In the genomic region with DNA sequence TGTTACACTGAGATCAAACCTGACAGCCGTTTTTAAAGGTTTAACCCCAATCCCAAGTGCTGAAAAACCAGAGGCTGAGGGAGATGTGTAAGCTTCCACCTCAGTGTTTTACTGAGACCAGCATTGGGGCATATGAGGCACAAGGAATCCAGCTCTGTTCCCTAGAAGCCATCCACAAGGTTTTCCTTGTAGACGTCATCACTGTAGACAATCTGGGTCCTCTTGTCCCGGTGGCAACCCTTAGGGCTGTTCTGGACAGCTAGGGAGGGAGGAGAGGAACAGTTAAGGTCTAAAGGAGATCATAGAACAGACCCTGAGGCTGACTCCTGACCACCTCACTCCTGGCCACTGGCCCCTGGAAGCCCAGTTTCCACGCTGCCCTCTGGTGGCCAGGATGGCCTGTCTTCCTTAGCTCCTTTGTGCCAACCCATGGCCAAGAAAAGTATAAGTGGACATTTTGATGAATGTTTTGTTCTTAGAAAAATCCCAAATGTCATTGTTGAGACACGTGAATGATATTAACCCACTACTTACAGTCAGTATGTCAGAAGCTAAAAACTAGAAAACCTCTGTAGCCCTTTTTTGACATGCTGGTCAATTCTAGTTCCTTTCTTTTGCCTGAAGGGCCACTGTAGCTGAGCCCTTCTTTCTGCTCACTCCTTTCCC, we compare ENCODE assay signal across 8 cellular contexts. TPM values are rescaled to one million over a fixed set of nuclear protein-coding genes. Genes with fewer than 3 reads are reported as not detected.
DNase-seq lines count a peak whose midpoint lies in the region; ATAC-seq and TF ChIP-seq lines count a peak whose summit lies in the region.

No MANE protein-coding gene starts in this region.

- H3K4me1 ChIP-seq in HEK293 (ENCODE audit: control insufficient read depth, insufficient read depth, low read length): no peaks in the 10 kb centered on the region
- H3K4me1 ChIP-seq in right lobe of liver: peaks cover 0 to 16% (median 0%) of the 10 kb centered on the region in 4 donors
- H3K4me1 ChIP-seq in testis: no peaks in the 10 kb centered on the region

- peak; percentile 45 for TF ChIP-seq POLR2A in right lobe of liver (IDR thresholded peaks at IDR 0.05)
- TF ChIP-seq POLR2A in testis (IDR thresholded peaks at IDR 0.05): no peak

- H3K27ac ChIP-seq in CD4-positive, alpha-beta T cell (ENCODE audit: low read depth, low read length): no peak overlapping the region
- H3K27ac ChIP-seq in HEK293 (ENCODE audit: extremely low read depth, low read depth, low read length) (no peak overlapping the region), right lobe of liver (peak overlapping the region in 1 of 3 donors; percentile 4), testis (peak overlapping the region in 1 of 2 donors; percentile 8)

- H3K9me3 Mint-ChIP-seq in CD4-positive, alpha-beta T cell: no peaks in the 10 kb centered on the region

- no peak for ATAC-seq in CD4-positive, alpha-beta T cell (ENCODE audit: poor library complexity)
- ATAC-seq in SK-N-SH treated with all-trans-retinoic acid at 6 μM for 48 hours (peak; percentile 89), right lobe of liver (peak; percentile 40 to 73 (median 66)), GM19351 (IDR thresholded peaks at IDR 0.05; ENCODE audit: unreplicated experiment) (no peak)

- peak in 3 of 10 experiments; percentile 24 to 44 (median 31) for DNase-seq in CD4-positive, alpha-beta T cell
- DNase-seq in dedifferentiated amniotic fluid mesenchymal stem cell (ENCODE audit: extremely low spot score) (peak; percentile 56), right lobe of liver (peak in 2 of 3 donors; percentile 67 to 69), testis (peak; percentile 80), posterior vena cava (ENCODE audit: low spot score) (no peak)

- no peak overlapping the region for H3K4me3 ChIP-seq in HEK293 (ENCODE audit: low read depth, low read length)
- no peak overlapping the region for H3K4me3 ChIP-seq in right lobe of liver
- H3K4me3 ChIP-seq in testis: no peak overlapping the region

- intact Hi-C loops in CD4-positive, alpha-beta T cell (cut with DNase I, micrococcal nuclease): loop anchor here in 1 of 2 experiments (5.0 to 10.0 kb wide), 2 partner anchors 270 to 1887 kb away; partner anchors contain the start of genes LY6G5C, POLR1H and PPP1R11
- intact Hi-C loops in right lobe of liver (cut with DNase I) (loop anchor here in 1 of 2 donors (10.0 kb wide), 1 partner anchor 47 kb away; the partner anchor contains the start of gene ZBTB12), testis (cut with DNase I; ENCODE audit: low total_unique reads) (loop anchor here (10.0 kb wide), 1 partner anchor 173 kb away; the partner anchor contains the start of gene ATF6B), posterior vena cava (cut with DNase I) (loop anchor here (5.0 kb wide), 2 partner anchors 50 to 275 kb away; partner anchors contain the start of gene ZBTB12 (in 2 of the 2))

- CTCF ChIA-PET in CD4-positive, alpha-beta T cell (lab: Charles Lee): interaction anchor here (0.6 to 2.0 kb wide), 5 partner anchors 10 to 152 kb away, joined by 3 to 7 read pairs (median 4); partner anchors contain the start of genes DXO and EHMT2
- CTCF ChIA-PET in HEK293 (lab: Yijun Ruan, JAX): interaction anchor here (0.5 to 3.3 kb wide), 41 partner anchors 9 to 869 kb away, joined by 3 to 70 read pairs (median 6); partner anchors contain the start of genes DDAH2, DXO, EGFL8 and EHMT2

- peaks cover 4% of the 10 kb centered on the region for H3K4me1 Mint-ChIP-seq in CD4-positive, alpha-beta T cell (ENCODE audit: low read depth)

- no peaks in the 10 kb centered on the region for H3K9me3 ChIP-seq in CD4-positive, alpha-beta T cell (ENCODE audit: control insufficient read depth, low read length)
- H3K9me3 ChIP-seq in HEK293 (ENCODE audit: control insufficient read depth, insufficient read depth, low read depth, low read length) (no peaks in the 10 kb centered on the region), right lobe of liver (no peaks in the 10 kb centered on the region), testis (no peaks in the 10 kb centered on the region)

- no peaks in the 10 kb centered on the region for H3K27me3 ChIP-seq in CD4-positive, alpha-beta T cell (ENCODE audit: control insufficient read depth, insufficient read depth, low read length)
- H3K27me3 ChIP-seq in right lobe of liver: no peaks in the 10 kb centered on the region
- no peaks in the 10 kb centered on the region for H3K27me3 ChIP-seq in testis

- no peak overlapping the region for H3K27ac Mint-ChIP-seq in CD4-positive, alpha-beta T cell

- H3K36me3 ChIP-seq in HEK293 (ENCODE audit: control insufficient read depth in 2 of 2, insufficient read depth in 1 of 2, low read length in 2 of 2) (peaks cover 15 to 65% of the 10 kb centered on the region in 2 experiments), right lobe of liver (peaks cover 0 to 93% (median 30%) of the 10 kb centered on the region in 4 donors), testis (ENCODE audit: low read depth, missing control alignments) (no peaks in the 10 kb centered on the region)

- H3K4me3 Mint-ChIP-seq in CD4-positive, alpha-beta T cell: no peak overlapping the region

- 37% methylated on average over 4 of the region's 5 CpGs for WGBS in right lobe of liver (ENCODE audit: insufficient coverage, low coverage, low lambda C conversion rate, missing lambda C conversion rate)
- 60 to 61% methylated on average over 5 of the region's 5 CpGs for WGBS in testis, 2 donors

- peak; percentile 62 for TF ChIP-seq CTCF in CD4-positive, alpha-beta T cell (IDR thresholded peaks at IDR 0.05)
- TF ChIP-seq CTCF in HEK293 (tag by site-specific recombination; IDR thresholded peaks at IDR 0.05) (peak; percentile 77), right lobe of liver (IDR thresholded peaks at IDR 0.05) (peak; percentile 60 to 83 (median 70)), testis (IDR thresholded peaks at IDR 0.05) (peak; percentile 61 to 78 (median 65))

- H3K36me3 Mint-ChIP-seq in CD4-positive, alpha-beta T cell (ENCODE audit: low read depth): peaks cover 58% of the 10 kb centered on the region

- no peaks in the 10 kb centered on the region for H3K27me3 Mint-ChIP-seq in CD4-positive, alpha-beta T cell

- POLR2A ChIA-PET in CD4-positive, alpha-beta T cell (lab: Charles Lee): interaction anchor here (1.2 kb wide), 1 partner anchor 20 kb away, joined by 6 read pairs; the partner anchor contains the start of gene DXO
- POLR2A ChIA-PET in HEK293 (lab: Yijun Ruan, JAX): interaction anchor here (0.6 to 4.2 kb wide), 17 partner anchors 12 to 291 kb away, joined by 3 to 22 read pairs (median 4); partner anchors contain the start of genes C6orf47, DXO, EHMT2 and HSPA1B

TF ChIP-seq in HEK293, 187 proteins besides CTCF, POLR2A, EP300 and RAD21:
- TF ChIP-seq ZNF677 (tag by site-specific recombination; IDR thresholded peaks at IDR 0.05) (no peak), ZNF2 (tag by site-specific recombination; IDR thresholded peaks at IDR 0.05) (peak; percentile 59; the same call in 1 of the 2 replicates), ZNF654 (tag by site-specific recombination; IDR thresholded peaks at IDR 0.05; ENCODE audit: low read depth) (peak; percentile 37)

TF ChIP-seq in SK-N-SH treated with all-trans-retinoic acid at 6 μM for 48 hours, 23 proteins besides CTCF, POLR2A, EP300 and RAD21 (continues in another document):
- TF ChIP-seq ISL1 (CRISPR knock-in tag; IDR thresholded peaks at IDR 0.05) (no peak), RARB (CRISPR knock-in tag; IDR thresholded peaks at IDR 0.05) (no peak), PPARA (CRISPR knock-in tag; IDR thresholded peaks at IDR 0.05; ENCODE audit: borderline replicate concordance) (no peak), ARNTL (CRISPR knock-in tag; IDR thresholded peaks at IDR 0.05; ENCODE audit: borderline replicate concordance, low read depth) (no peak), ESRRG (CRISPR knock-in tag; IDR thresholded peaks at IDR 0.05) (no peak)

RNA-seq across cellular contexts. Expression of gene CFB, which starts 6.4 kb away (rescaled TPM):
- total RNA-seq in CD4-positive, alpha-beta T cell: 1 to 10 TPM; 1.5 to 2.2 TPM
- total RNA-seq in right lobe of liver (1,000 to 10,000 TPM; 1,939 to 4,112 (median 3,131) TPM), testis (1 to 10 TPM; 4.8 to 5.8 TPM), posterior vena cava (10 to 100 TPM; 35.8 to 83.3 TPM)
- polyA plus RNA-seq in testis (ENCODE audit: insufficient read depth, low read depth, low replicate concordance): 38.6 TPM

RNA-seq across cellular contexts. Expression of gene NELFE, which starts 6.5 kb away (rescaled TPM):
- total RNA-seq in CD4-positive, alpha-beta T cell: 10 to 100 TPM; 53.8 to 58.2 TPM
- 10 to 100 TPM in 5 of 6 experiments, 1 to 10 TPM in 1; 9.3 to 33.8 (median 18.3) TPM for total RNA-seq in right lobe of liver
- 100 to 1,000 TPM; 181 to 219 TPM for total RNA-seq in testis
- 292 TPM for polyA plus RNA-seq in testis (ENCODE audit: insufficient read depth, low read depth, low replicate concordance)
- total RNA-seq in posterior vena cava: 10 to 100 TPM; 41.6 to 52.0 TPM

RNA-seq across cellular contexts. Expression of gene SKIC2, which starts 6.7 kb away (rescaled TPM):
- total RNA-seq in CD4-positive, alpha-beta T cell: 100 to 1,000 TPM; 133 to 141 TPM
- total RNA-seq in right lobe of liver: 10 to 100 TPM; 26.3 to 73.1 (median 47.1) TPM
- 10 to 100 TPM; 59.2 to 73.0 TPM for total RNA-seq in testis
- polyA plus RNA-seq in testis (ENCODE audit: insufficient read depth, low read depth, low replicate concordance): 39.6 TPM
- 10 to 100 TPM; 41.6 to 42.9 TPM for total RNA-seq in posterior vena cava

RNA-seq across cellular contexts. Expression of gene DXO, which starts 19.7 kb away (rescaled TPM):
- 10 to 100 TPM; 30.0 to 31.1 TPM for total RNA-seq in CD4-positive, alpha-beta T cell
- total RNA-seq in right lobe of liver (10 to 100 TPM in 5 of 6 experiments, 1 to 10 TPM in 1; 9.8 to 14.6 (median 12.1) TPM), testis (10 to 100 TPM; 43.7 to 59.1 TPM), posterior vena cava (10 to 100 TPM; 14.5 to 15.5 TPM)
- 96.6 TPM for polyA plus RNA-seq in testis (ENCODE audit: insufficient read depth, low read depth, low replicate concordance)

RNA-seq across cellular contexts. Expression of gene C2, which starts 24.8 kb away (rescaled TPM):
- total RNA-seq in CD4-positive, alpha-beta T cell: 1 to 10 TPM; 1.4 to 2.3 TPM
- 100 to 1,000 TPM; 309 to 739 (median 533) TPM for total RNA-seq in right lobe of liver
- total RNA-seq in testis: 1 to 10 TPM; 5.1 to 6.3 TPM
- 24.8 TPM for polyA plus RNA-seq in testis (ENCODE audit: insufficient read depth, low read depth, low replicate concordance)
- 10 to 100 TPM; 14.0 to 59.6 TPM for total RNA-seq in posterior vena cava

Comparison
In these comparisons a context has a peak if more than half of its experiments do, and no peak if none do; other contexts are left out.
1. ATAC-seq: peak in SK-N-SH treated with all-trans-retinoic acid at 6 μM for 48 hours (single experiment) and right lobe of liver (4 of 4); none in CD4-positive, alpha-beta T cell (single experiment) and GM19351 (single experiment).
2. RNA of gene CFB, which starts 6.4 kb away (total RNA-seq): 1,939 to 4,112 TPM in right lobe of liver; 35.8 to 83.3 TPM in posterior vena cava, 4.8 to 5.8 TPM in testis and 1.5 to 2.2 TPM in CD4-positive, alpha-beta T cell; every median in the first group is over 10 times any median in the second.
3. Peak in every context shown above with its lines, with median percentiles within 50 percentile points of each other: CTCF ChIP-seq.